In genomic region chr6:30881987-30882763, GRCh38 we compare ENCODE assay signal across 1 cellular context.
TF ChIP-seq lines count a peak whose summit lies in the region.

No MANE protein-coding gene starts in this region.

TF ChIP-seq in H1, 55 proteins besides CTCF, POLR2A, EP300 and RAD21:
- 0 out of 4 replicates have a peak, but pooled peaks of 1 of the 2 experiments have one; percentile 0 for TF ChIP-seq HDAC2 (IDR thresholded peaks at IDR 0.05; ENCODE audit: borderline replicate concordance in 1 of 2, low read depth in 2 of 2, low read length in 2 of 2)
- no peak for TF ChIP-seq YY1 (IDR thresholded peaks at IDR 0.05; ENCODE audit: low read depth, low read length)
- TF ChIP-seq TEAD4 (IDR thresholded peaks at IDR 0.05; ENCODE audit: low read depth, low read length): peak; percentile 71
- TF ChIP-seq SIX5 (IDR thresholded peaks at IDR 0.05; ENCODE audit: low read depth, low read length): no peak
- TF ChIP-seq TBP (IDR thresholded peaks at IDR 0.05; ENCODE audit: low read depth, low read length): no peak
- TF ChIP-seq, protein P1, sequence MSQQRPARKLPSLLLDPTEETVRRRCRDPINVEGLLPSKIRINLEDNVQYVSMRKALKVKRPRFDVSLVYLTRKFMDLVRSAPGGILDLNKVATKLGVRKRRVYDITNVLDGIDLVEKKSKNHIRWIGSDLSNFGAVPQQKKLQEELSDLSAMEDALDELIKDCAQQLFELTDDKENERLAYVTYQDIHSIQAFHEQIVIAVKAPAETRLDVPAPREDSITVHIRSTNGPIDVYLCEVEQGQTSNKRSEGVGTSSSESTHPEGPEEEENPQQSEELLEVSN (IDR thresholded peaks at IDR 0.05): no peak
- no peak for TF ChIP-seq FOSL1 (IDR thresholded peaks at IDR 0.05; ENCODE audit: insufficient read depth, low read depth, low read length)
- no peak for TF ChIP-seq KDM5A (IDR thresholded peaks at IDR 0.05; ENCODE audit: low read length)
- TF ChIP-seq RXRA (IDR thresholded peaks at IDR 0.05; ENCODE audit: insufficient read depth, low read depth, low read length): no peak
- TF ChIP-seq TCF12 (IDR thresholded peaks at IDR 0.05; ENCODE audit: low read depth, low read length): no peak
- TF ChIP-seq SP1 (IDR thresholded peaks at IDR 0.05; ENCODE audit: low read depth, low read length): no peak
- TF ChIP-seq SIN3A (conservative IDR thresholded peaks at IDR 0.05 in 1 of 2, IDR thresholded peaks at IDR 0.05 in 1 of 2; ENCODE audit: low read depth in 1 of 2, low read length in 2 of 2): no peak; a peak in 1 of 4 replicates
- TF ChIP-seq PHF8 (conservative IDR thresholded peaks at IDR 0.05; ENCODE audit: low read depth, low read length): no peak
- TF ChIP-seq SUZ12 (IDR thresholded peaks at IDR 0.05; ENCODE audit: low read length): no peak
- TF ChIP-seq GTF2F1 (IDR thresholded peaks at IDR 0.05; ENCODE audit: borderline replicate concordance, low read depth, low read length): no peak
- no peak for TF ChIP-seq CBX8 (IDR thresholded peaks at IDR 0.05; ENCODE audit: borderline replicate concordance, low read depth, low read length)
TF ChIP-seq in H1: peak in this region for 2.
